Comparison of ENCODE assay signal across 29 cellular contexts in genomic region chr13:112254061-112254818, GRCh38.
"Had no signal": no experiment of that assay in that cellular context is flagged by ENCODE, and none has a peak within 500 bp of the region (broad histone marks: within the 10 kb centered on the region; RNA-seq: fewer than 3 reads in every experiment).

No MANE protein-coding gene starts in this region.

- H3K27me3 ChIP-seq: brain microvascular endothelial cell, foreskin keratinocyte, neural progenitor cell, ovary had no signal

- H3K27ac ChIP-seq: brain microvascular endothelial cell, foreskin keratinocyte, heart right ventricle, left ventricle myocardium inferior, neural progenitor cell, ovary, skin epidermis, thoracic aorta, VCaP had no signal

- H3K4me3 ChIP-seq: heart right ventricle, left ventricle myocardium inferior, neural progenitor cell, ovary, skin epidermis, thoracic aorta had no signal

- H3K27ac Mint-ChIP-seq: activated naive CD8-positive, alpha-beta T cell; activated T-cell treated with anti-CD3 and anti-CD28 coated beads, Interleukin-2, amount 50 U/mL, for 72 hours; endodermal cell; progenitor cell of endocrine pancreas; stimulated activated effector memory CD8-positive, alpha-beta T cell treated with anti-CD3 and anti-CD28 coated beads, Interleukin-12 subunit alpha, Interleukin-12 subunit beta, amount 100 ng/mL, for 72 hours; stimulated activated naive CD8-positive, alpha-beta T cell treated with anti-CD3 and anti-CD28 coated beads, Interleukin-15, Interleukin-2, amounts not matched to agents 100 ng/mL and 50 ng/mL, for 24 hours; T-helper 1 cell treated with Interleukin-12 subunit alpha and Interleukin-12 subunit beta and Interleukin-4 antibody, amounts not matched to agents 30 μg/mL and 1 μg/mL, for 36 hours had no signal

- H3K4me3 Mint-ChIP-seq: activated naive CD8-positive, alpha-beta T cell; activated T-cell treated with anti-CD3 and anti-CD28 coated beads, Interleukin-2, amount 50 U/mL, for 72 hours; endodermal cell; naive thymus-derived CD8-positive, alpha-beta T cell; neural progenitor cell; stimulated activated effector memory CD8-positive, alpha-beta T cell treated with anti-CD3 and anti-CD28 coated beads, Interleukin-12 subunit alpha, Interleukin-12 subunit beta, amount 100 ng/mL, for 72 hours; stimulated activated naive CD8-positive, alpha-beta T cell treated with anti-CD3 and anti-CD28 coated beads, Interleukin-15, Interleukin-2, amounts not matched to agents 100 ng/mL and 50 ng/mL, for 24 hours; T-helper 1 cell treated with Interleukin-12 subunit alpha and Interleukin-12 subunit beta and Interleukin-4 antibody, amounts not matched to agents 30 μg/mL and 1 μg/mL, for 36 hours had no signal

- H3K4me1 Mint-ChIP-seq: endodermal cell; naive thymus-derived CD8-positive, alpha-beta T cell; stimulated activated effector memory CD8-positive, alpha-beta T cell treated with anti-CD3 and anti-CD28 coated beads, Interleukin-12 subunit alpha, Interleukin-12 subunit beta, amount 100 ng/mL, for 72 hours had no signal

- H3K4me1 ChIP-seq: foreskin keratinocyte, heart right ventricle, left ventricle myocardium inferior, neural progenitor cell had no signal

- H3K9me3 Mint-ChIP-seq: endodermal cell; stimulated activated naive CD8-positive, alpha-beta T cell treated with anti-CD3 and anti-CD28 coated beads, Interleukin-15, Interleukin-2, amounts not matched to agents 100 ng/mL and 50 ng/mL, for 24 hours; T-helper 1 cell treated with Interleukin-12 subunit alpha and Interleukin-12 subunit beta and Interleukin-4 antibody, amounts not matched to agents 30 μg/mL and 1 μg/mL, for 36 hours had no signal

- H3K9me3 ChIP-seq: ovary, SK-N-SH, thoracic aorta had no signal

- ATAC-seq: activated T-cell treated with anti-CD3 and anti-CD28 coated beads, Interleukin-2, amount 50 U/mL, for 72 hours; esophagus mucosa; foreskin keratinocyte; heart right ventricle; naive thymus-derived CD8-positive, alpha-beta T cell; sciatic nerve; stimulated activated effector memory CD8-positive, alpha-beta T cell treated with anti-CD3 and anti-CD28 coated beads, Interleukin-12 subunit alpha, Interleukin-12 subunit beta, amount 100 ng/mL, for 72 hours had no signal

- H3K36me3 ChIP-seq: brain microvascular endothelial cell, heart right ventricle, left ventricle myocardium inferior, neural progenitor cell, ovary, thoracic aorta had no signal

- DNase-seq: activated CD4-positive, alpha-beta T cell treated with anti-CD3 and anti-CD28 coated beads for 48 hours; activated CD4-positive, alpha-beta T cell treated with anti-CD3 and anti-CD28 coated beads, Interleukin-2, amount 50 U/mL, for 48 hours; activated naive CD4-positive, alpha-beta T cell; activated T-cell treated with anti-CD3 and anti-CD28 coated beads, Interleukin-2, amount 50 U/mL, for 72 hours; brain microvascular endothelial cell; caudate nucleus; endodermal cell; foreskin keratinocyte; heart right ventricle; left ventricle myocardium inferior; naive thymus-derived CD8-positive, alpha-beta T cell; ovary; SK-N-SH; stimulated activated CD4-positive, alpha-beta T cell treated with anti-CD3 and anti-CD28 coated beads, Interleukin-12 subunit alpha, Interleukin-12 subunit beta, amount 100 ng/mL, for 4 hours; stimulated activated CD4-positive, alpha-beta T cell treated with anti-CD3 and anti-CD28 coated beads, Interleukin-4, amount 100 ng/mL, for 24 hours; SW 1271; T-helper 9 cell; trophoblast cell had no signal

- H3K36me3 Mint-ChIP-seq: activated naive CD8-positive, alpha-beta T cell; naive thymus-derived CD8-positive, alpha-beta T cell; neural progenitor cell; stimulated activated effector memory CD8-positive, alpha-beta T cell treated with anti-CD3 and anti-CD28 coated beads, Interleukin-12 subunit alpha, Interleukin-12 subunit beta, amount 100 ng/mL, for 72 hours had no signal
